ENCODE assay signal across 22 cellular contexts in the genomic region with DNA sequence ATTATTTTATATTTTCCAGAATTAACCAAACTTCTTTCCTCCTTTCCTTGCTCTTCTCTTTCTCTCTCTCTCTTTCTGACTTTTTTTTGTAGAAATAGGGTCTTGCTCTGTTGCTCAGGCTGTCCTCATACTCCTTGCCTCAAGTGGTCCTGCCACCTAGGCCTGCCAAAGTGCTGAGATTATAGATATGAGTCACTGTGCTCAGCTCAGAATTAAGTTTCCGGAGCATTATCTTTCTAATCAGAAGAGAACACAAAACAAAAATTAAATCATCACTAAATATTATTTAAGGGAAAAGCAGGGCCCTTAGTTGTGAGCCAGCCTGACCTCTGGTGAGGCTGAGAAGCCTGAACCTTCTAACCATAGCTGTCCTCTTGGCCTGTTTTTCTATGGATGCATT.
DNase-seq lines count a peak whose midpoint lies in the region; ATAC-seq and TF ChIP-seq lines count a peak whose summit lies in the region.
"Had no signal": no experiment of that assay in that cellular context is flagged by ENCODE, and none has a peak within 500 bp of the region (broad histone marks: within the 10 kb centered on the region; RNA-seq: fewer than 3 reads in every experiment).

No MANE protein-coding gene starts in this region.

- no peak overlapping the region for H3K4me3 ChIP-seq in left lung
- H3K4me3 ChIP-seq: BLaER1 treated with 17β-estradiol and CSF1 and Interleukin-3, amounts not matched to agents 10 nM and 100 nM; HAP-1; SK-N-MC; tibial nerve had no signal

- DNase-seq in A172 (ENCODE audit: low spot score) = peak; percentile 31
- peak; percentile 32 for DNase-seq in astrocyte of the hippocampus (ENCODE audit: low read depth, low spot score)
- DNase-seq in left lung = no peak
- DNase-seq in Right ventricle myocardium inferior (ENCODE audit: missing footprints) = no peak
- no peak for DNase-seq in NCI-H524 treated with DMSO at 0.1 percent for 48 hours (lab: John Stamatoyannopoulos, UW)
- no peak for DNase-seq in activated T-cell treated with anti-CD3 and anti-CD28 coated beads, Interleukin-2, amount 50 U/mL, for 72 hours
- DNase-seq: activated CD4-positive, alpha-beta memory T cell treated with anti-CD3 and anti-CD28 coated beads for 36 hours; activated CD4-positive, alpha-beta T cell treated with anti-CD3 and anti-CD28 coated beads for 1 hour; activated naive CD4-positive, alpha-beta T cell; cerebellar nuclear complex; dermis blood vessel endothelial cell; KG1; NCI-H1417 treated with DMSO at 0.1 percent for 48 hours; posterior cingulate gyrus; stimulated activated CD4-positive, alpha-beta T cell treated with anti-CD3 and anti-CD28 coated beads, Interleukin-4, amount 100 ng/mL, for 1 hour had no signal

- H3K27ac Mint-ChIP-seq in activated T-cell treated with anti-CD3 and anti-CD28 coated beads, Interleukin-2, amount 50 U/mL, for 72 hours = no peak overlapping the region
- H3K27ac Mint-ChIP-seq: activated CD4-positive, alpha-beta memory T cell treated with anti-CD3 and anti-CD28 coated beads for 36 hours had no signal

- no peak overlapping the region for H3K4me3 Mint-ChIP-seq in activated T-cell treated with anti-CD3 and anti-CD28 coated beads, Interleukin-2, amount 50 U/mL, for 72 hours
- H3K4me3 Mint-ChIP-seq: activated CD4-positive, alpha-beta memory T cell treated with anti-CD3 and anti-CD28 coated beads for 36 hours had no signal

- H3K36me3 ChIP-seq in left lung = no peaks in the 10 kb centered on the region
- H3K36me3 ChIP-seq: BLaER1 treated with 17β-estradiol and CSF1 and Interleukin-3, amounts not matched to agents 10 nM and 100 nM; HAP-1; tibial nerve had no signal

- peak; percentile 65 for ATAC-seq in GM18868 (IDR thresholded peaks at IDR 0.05; ENCODE audit: unreplicated experiment)
- peak; percentile 43 for ATAC-seq in left lung
- no peak for ATAC-seq in Right ventricle myocardium inferior
- no peak for ATAC-seq in activated T-cell treated with anti-CD3 and anti-CD28 coated beads, Interleukin-2, amount 50 U/mL, for 72 hours (replicated peaks in 1 of 2)
- ATAC-seq: left lobe of liver had no signal

- no peak for TF ChIP-seq CTCF in left lung (IDR thresholded peaks at IDR 0.05)

- no peaks in the 10 kb centered on the region for H3K4me1 Mint-ChIP-seq in activated T-cell treated with anti-CD3 and anti-CD28 coated beads, Interleukin-2, amount 50 U/mL, for 72 hours (ENCODE audit: low read depth)

- no peak overlapping the region for H3K27ac ChIP-seq in left lung
- H3K27ac ChIP-seq: BLaER1 treated with 17β-estradiol and CSF1 and Interleukin-3, amounts not matched to agents 10 nM and 100 nM; RWPE1; SK-N-MC; tibial nerve had no signal

- no peaks in the 10 kb centered on the region for H3K36me3 Mint-ChIP-seq in activated T-cell treated with anti-CD3 and anti-CD28 coated beads, Interleukin-2, amount 50 U/mL, for 72 hours (ENCODE audit: insufficient read depth in 2 of 2)
- H3K36me3 Mint-ChIP-seq: activated CD4-positive, alpha-beta memory T cell treated with anti-CD3 and anti-CD28 coated beads for 36 hours had no signal

- H3K27me3 ChIP-seq in left lung = no peaks in the 10 kb centered on the region
- H3K27me3 ChIP-seq: BLaER1 treated with 17β-estradiol and CSF1 and Interleukin-3, amounts not matched to agents 10 nM and 100 nM; tibial nerve had no signal

- no peaks in the 10 kb centered on the region for H3K4me1 ChIP-seq in left lung
- H3K4me1 ChIP-seq: BLaER1 treated with 17β-estradiol and CSF1 and Interleukin-3, amounts not matched to agents 10 nM and 100 nM; HAP-1; tibial nerve had no signal

- intact Hi-C loops in left lung (cut with DNase I) (no loop called here), Right ventricle myocardium inferior (cut with DNase I) (no loop called here)

- no peaks in the 10 kb centered on the region for H3K27me3 Mint-ChIP-seq in activated T-cell treated with anti-CD3 and anti-CD28 coated beads, Interleukin-2, amount 50 U/mL, for 72 hours (ENCODE audit: low read depth)
- H3K27me3 Mint-ChIP-seq: activated CD4-positive, alpha-beta memory T cell treated with anti-CD3 and anti-CD28 coated beads for 36 hours had no signal

- no peaks in the 10 kb centered on the region for H3K9me3 ChIP-seq in left lung
- H3K9me3 ChIP-seq: BLaER1 treated with 17β-estradiol and CSF1 and Interleukin-3, amounts not matched to agents 10 nM and 100 nM; HAP-1; tibial nerve had no signal

- H3K9me3 Mint-ChIP-seq in activated T-cell treated with anti-CD3 and anti-CD28 coated beads, Interleukin-2, amount 50 U/mL, for 72 hours = no peaks in the 10 kb centered on the region
- H3K9me3 Mint-ChIP-seq: activated CD4-positive, alpha-beta memory T cell treated with anti-CD3 and anti-CD28 coated beads for 36 hours had no signal

Comparison
In these comparisons a context has a peak if more than half of its experiments do, and no peak if none do; other contexts are left out.
1. DNase-seq: peak in A172 (single experiment) and astrocyte of the hippocampus (single experiment); none in left lung (0 of 2), Right ventricle myocardium inferior (single experiment), NCI-H524 treated with DMSO at 0.1 percent for 48 hours (single experiment) and activated T-cell treated with anti-CD3 and anti-CD28 coated beads, Interleukin-2, amount 50 U/mL, for 72 hours (0 of 2).
2. ATAC-seq: peak in GM18868 (single experiment) and left lung (single experiment); none in Right ventricle myocardium inferior (single experiment) and activated T-cell treated with anti-CD3 and anti-CD28 coated beads, Interleukin-2, amount 50 U/mL, for 72 hours (0 of 2).